ENCODE assay signal across 8 cellular contexts in genomic region chr17:1710807-1711553, GRCh38. TPM values are rescaled to one million over a fixed set of nuclear protein-coding genes. Genes with fewer than 3 reads are reported as not detected.
A peak's percentile ranks its signal among the peaks of the same experiment; 100 is the strongest.
DNase-seq lines count a peak whose midpoint lies in the region; ATAC-seq, FAIRE-seq and TF ChIP-seq lines count a peak whose summit lies in the region.

No MANE protein-coding gene starts in this region.

- no peak for DNase-seq in activated naive CD4-positive, alpha-beta T cell treated with anti-CD3 and anti-CD28 coated beads, Interleukin-2, amount 10 ng/mL, durations not matched to agents 7 days and 5 days
- no peak for DNase-seq in activated naive CD4-positive, alpha-beta T cell treated with anti-CD3 and anti-CD28 coated beads, Interleukin-2, amount 50 U/mL, for 16 hours
- DNase-seq in cardiac fibroblast (ENCODE audit: low read depth in 2 of 2), result peak; percentile 52 to 62
- DNase-seq in lung (ENCODE audit: low spot score), result no peak
- DNase-seq in upper lobe of right lung, result no peak
- no peak for DNase-seq in GM19239 (ENCODE audit: insufficient read length, low spot score)
- DNase-seq in GM03348 (ENCODE audit: low spot score), result no peak

- H3K36me3 ChIP-seq in lung (ENCODE audit: control insufficient read depth in 2 of 2, insufficient read depth in 2 of 2, low read length in 2 of 2) (peaks cover 9 to 29% of the 10 kb centered on the region in 2 donors), upper lobe of right lung (peaks cover 46% of the 10 kb centered on the region)

- CTCF ChIA-PET in activated naive CD4-positive, alpha-beta T cell treated with anti-CD3 and anti-CD28 coated beads, Interleukin-2, amount 10 ng/mL, durations not matched to agents 7 days and 5 days (lab: Charles Lee), result no interaction called here

- ATAC-seq in lung (ENCODE audit: insufficient read depth, low FRiP score) (no peak), upper lobe of right lung (no peak), GM19324 (IDR thresholded peaks at IDR 0.05; ENCODE audit: low FRiP score, unreplicated experiment) (no peak)

- 23 to 32% methylated on average over 14 of the region's 14 CpGs for WGBS in lung, 2 donors

- H3K36me3 Mint-ChIP-seq in activated naive CD4-positive, alpha-beta T cell treated with anti-CD3 and anti-CD28 coated beads, Interleukin-2, amount 10 ng/mL, durations not matched to agents 7 days and 5 days, result peaks cover 17% of the 10 kb centered on the region

- no peaks in the 10 kb centered on the region for H3K9me3 Mint-ChIP-seq in activated naive CD4-positive, alpha-beta T cell treated with anti-CD3 and anti-CD28 coated beads, Interleukin-2, amount 10 ng/mL, durations not matched to agents 7 days and 5 days

- intact Hi-C loops in upper lobe of right lung (cut with DNase I), result loop anchor here (10.0 kb wide), 2 partner anchors 74 to 114 kb away; partner anchors contain the start of gene SMYD4

- peak overlapping the region; percentile 47 for H3K4me3 Mint-ChIP-seq in activated naive CD4-positive, alpha-beta T cell treated with anti-CD3 and anti-CD28 coated beads, Interleukin-2, amount 10 ng/mL, durations not matched to agents 7 days and 5 days

- FAIRE-seq in GM19239 (lab: Jason Lieb, UNC), result no peak

- H3K27ac ChIP-seq in lung (ENCODE audit: low read depth in 1 of 2, low read length in 1 of 2) (peak overlapping the region; percentile 58 to 69), upper lobe of right lung (peak overlapping the region; percentile 79)

- H3K27me3 ChIP-seq in lung (ENCODE audit: control insufficient read depth, insufficient read depth) (no peaks in the 10 kb centered on the region), upper lobe of right lung (no peaks in the 10 kb centered on the region)

- H3K4me1 ChIP-seq in lung (ENCODE audit: control insufficient read depth in 2 of 2, insufficient read depth in 2 of 2, low read length in 2 of 2) (peaks cover 0 to 11% of the 10 kb centered on the region in 2 donors), upper lobe of right lung (peaks cover 51% of the 10 kb centered on the region)

- H3K27me3 Mint-ChIP-seq in activated naive CD4-positive, alpha-beta T cell treated with anti-CD3 and anti-CD28 coated beads, Interleukin-2, amount 10 ng/mL, durations not matched to agents 7 days and 5 days, result peaks cover 89% of the 10 kb centered on the region

- H3K4me1 Mint-ChIP-seq in activated naive CD4-positive, alpha-beta T cell treated with anti-CD3 and anti-CD28 coated beads, Interleukin-2, amount 10 ng/mL, durations not matched to agents 7 days and 5 days, result peaks cover 35% of the 10 kb centered on the region

- peak overlapping the region; percentile 48 to 57 for H3K4me3 ChIP-seq in cardiac fibroblast (replicated peaks in 1 of 2; ENCODE audit: low read depth in 2 of 2, low read length in 2 of 2)
- H3K4me3 ChIP-seq in lung, result peak overlapping the region; percentile 55
- peak overlapping the region; percentile 71 for H3K4me3 ChIP-seq in upper lobe of right lung

- no peak for TF ChIP-seq CTCF in cardiac fibroblast (IDR thresholded peaks at IDR 0.05; ENCODE audit: low read depth, low read length)
- TF ChIP-seq CTCF in lung (IDR thresholded peaks at IDR 0.05; ENCODE audit: control extremely low read depth, extremely low read depth), result no peak
- TF ChIP-seq CTCF in upper lobe of right lung (IDR thresholded peaks at IDR 0.05), result no peak

- H3K9me3 ChIP-seq in lung (ENCODE audit: control insufficient read depth in 2 of 2, insufficient read depth in 1 of 2, low read length in 1 of 2) (no peaks in the 10 kb centered on the region), upper lobe of right lung (no peaks in the 10 kb centered on the region)

- no peak overlapping the region for H3K27ac Mint-ChIP-seq in activated naive CD4-positive, alpha-beta T cell treated with anti-CD3 and anti-CD28 coated beads, Interleukin-2, amount 10 ng/mL, durations not matched to agents 7 days and 5 days

RNA-seq across cellular contexts. Expression of gene TLCD2, which starts 0.8 kb away (rescaled TPM):
- total RNA-seq in lung (10 to 100 TPM; 13.3 to 16.1 TPM), upper lobe of right lung (12.7 TPM)
- 1 to 10 TPM; 4.4 to 6.2 TPM for polyA plus RNA-seq in lung

RNA-seq across cellular contexts. Expression of gene WDR81, which starts 13.5 kb away (rescaled TPM):
- total RNA-seq in lung (10 to 100 TPM; 27.9 to 51.9 TPM), upper lobe of right lung (43.9 TPM)
- 10 to 100 TPM; 26.0 to 38.5 TPM for polyA plus RNA-seq in lung

RNA-seq across cellular contexts. Expression of gene PRPF8, which starts 26.3 kb away (rescaled TPM):
- total RNA-seq in lung (100 to 1,000 TPM; 208 to 277 TPM), upper lobe of right lung (263 TPM)
- 100 to 1,000 TPM in 1 of 2 donors, 10 to 100 TPM in 1; 97.2 to 114 TPM for polyA plus RNA-seq in lung

RNA-seq across cellular contexts. Expression of gene SERPINF2, which starts 31.7 kb away (rescaled TPM):
- total RNA-seq in lung (10 to 100 TPM; 13.7 to 41.1 TPM), upper lobe of right lung (21.6 TPM)
- polyA plus RNA-seq in lung, result 10 to 100 TPM; 74.9 to 78.9 TPM

RNA-seq across cellular contexts. Expression of gene SERPINF1, which starts 50.9 kb away (rescaled TPM):
- total RNA-seq in lung (100 to 1,000 TPM; 126 to 249 TPM), upper lobe of right lung (119 TPM)
- 100 to 1,000 TPM; 132 to 168 TPM for polyA plus RNA-seq in lung

Comparison
In these comparisons a context has a peak if more than half of its experiments do, and no peak if none do; other contexts are left out.
1. DNase-seq: peak in cardiac fibroblast (2 of 2); none in activated naive CD4-positive, alpha-beta T cell treated with anti-CD3 and anti-CD28 coated beads, Interleukin-2, amount 10 ng/mL, durations not matched to agents 7 days and 5 days (single experiment), activated naive CD4-positive, alpha-beta T cell treated with anti-CD3 and anti-CD28 coated beads, Interleukin-2, amount 50 U/mL, for 16 hours (single experiment), lung (single experiment), upper lobe of right lung (single experiment), GM19239 (single experiment) and GM03348 (single experiment).
2. Peak in every context shown above with its lines, with median percentiles within 50 percentile points of each other: H3K4me3 ChIP-seq.